Comparison of ENCODE assay signal across 8 cellular contexts in the genomic region with DNA sequence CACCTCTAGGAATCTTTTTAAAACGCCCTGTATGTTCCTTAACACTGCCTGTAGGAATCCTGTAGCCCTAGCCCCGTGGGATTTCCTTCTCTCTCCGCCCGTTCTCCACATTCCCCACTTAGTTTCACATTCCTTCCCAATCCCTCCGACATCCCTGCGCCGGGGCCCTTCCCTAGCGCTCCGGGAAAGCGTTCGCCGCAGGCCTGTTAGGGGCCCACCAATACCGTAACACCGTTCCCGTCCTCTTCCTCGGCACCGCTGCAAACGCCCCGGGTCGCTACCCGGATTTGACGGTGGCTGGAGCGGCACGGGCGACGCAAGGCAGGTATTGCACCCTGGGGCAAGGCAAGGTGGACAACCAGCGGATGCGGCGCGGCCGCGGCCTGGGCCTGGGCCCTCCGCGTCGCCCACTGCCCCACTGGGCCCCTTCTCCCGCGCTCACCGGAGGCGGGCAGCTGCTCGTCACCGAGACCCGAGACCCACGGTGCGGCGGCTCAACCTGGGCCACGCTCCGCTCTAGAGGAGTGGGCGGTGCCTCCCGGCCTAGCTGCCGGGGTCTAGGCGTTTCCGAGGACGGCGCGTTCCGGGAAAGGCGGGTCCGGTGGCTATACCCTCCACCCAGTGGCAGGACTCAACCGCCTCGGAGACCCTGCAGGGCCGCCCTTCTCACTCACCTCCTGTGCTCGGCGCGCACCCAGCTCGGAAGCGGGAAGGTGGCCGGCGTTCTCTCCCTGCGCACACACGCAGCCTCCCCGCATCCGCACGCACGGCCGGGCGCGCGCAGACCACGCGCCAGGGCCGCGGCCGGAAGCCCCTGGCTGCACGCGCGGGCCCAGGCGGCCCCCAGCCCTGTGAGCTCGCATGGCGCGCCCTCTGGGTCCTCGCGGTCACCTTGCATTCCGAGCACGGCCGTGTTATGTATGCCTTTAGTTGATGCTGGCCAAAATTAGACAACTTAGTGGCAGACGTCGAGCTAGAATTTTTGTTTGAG. TPM values are rescaled to one million over a fixed set of nuclear protein-coding genes. Genes with fewer than 3 reads are reported as not detected.
DNase-seq lines count a peak whose midpoint lies in the region; ATAC-seq and TF ChIP-seq lines count a peak whose summit lies in the region.

A gene with protein sequence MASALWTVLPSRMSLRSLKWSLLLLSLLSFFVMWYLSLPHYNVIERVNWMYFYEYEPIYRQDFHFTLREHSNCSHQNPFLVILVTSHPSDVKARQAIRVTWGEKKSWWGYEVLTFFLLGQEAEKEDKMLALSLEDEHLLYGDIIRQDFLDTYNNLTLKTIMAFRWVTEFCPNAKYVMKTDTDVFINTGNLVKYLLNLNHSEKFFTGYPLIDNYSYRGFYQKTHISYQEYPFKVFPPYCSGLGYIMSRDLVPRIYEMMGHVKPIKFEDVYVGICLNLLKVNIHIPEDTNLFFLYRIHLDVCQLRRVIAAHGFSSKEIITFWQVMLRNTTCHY (minus strand): TSS at position 789 of the 991 bp plus-strand sequence. CDS start 18,595 bp downstream, outside the sequence.

- no peaks in the 10 kb centered on the region for H3K36me3 ChIP-seq in Karpas-422 (ENCODE audit: insufficient read depth, low read length)

- TF ChIP-seq CTCF in GM12864 (IDR thresholded peaks at IDR 0.05; ENCODE audit: low read depth, low read length, missing control alignments), result no peak

- no peaks in the 10 kb centered on the region for H4K20me1 ChIP-seq in Karpas-422 (ENCODE audit: insufficient read depth, low read depth, low read length)

- H3K4me3 ChIP-seq in GM12864 (ENCODE audit: low read depth, low read length) (peak within 1 kb of the TSS; percentile 81), Karpas-422 (ENCODE audit: low read length) (peak within 1 kb of the TSS; percentile 72)

- peak within 1 kb of the TSS; percentile 71 for H3K9ac ChIP-seq in Karpas-422 (ENCODE audit: low read length)

- ATAC-seq in GM21737 (IDR thresholded peaks at IDR 0.05; ENCODE audit: unreplicated experiment), result peak; percentile 70
- ATAC-seq in stimulated activated naive CD8-positive, alpha-beta T cell treated with anti-CD3 and anti-CD28 coated beads, Interleukin-15, Interleukin-2, amounts not matched to agents 100 U/mL and 50 U/mL, for 24 hours, result peak; percentile 74

- peaks cover 14% of the 10 kb centered on the region for H3K4me1 ChIP-seq in Karpas-422 (ENCODE audit: low read length)

- no peaks in the 10 kb centered on the region for H3K9me3 ChIP-seq in Karpas-422 (ENCODE audit: low read length)

- H3K4me2 ChIP-seq in Karpas-422 (ENCODE audit: low read depth, low read length, poor library complexity, severe bottlenecking), result peak within 1 kb of the TSS; percentile 72

- no peaks in the 10 kb centered on the region for H3K27me3 ChIP-seq in Karpas-422 (ENCODE audit: low read length)

- H3K79me2 ChIP-seq in Karpas-422 (ENCODE audit: low read length), result peaks cover 3% of the 10 kb centered on the region; the same call in 1 of the 2 replicates

- no peaks in the 10 kb centered on the region for H3K9me2 ChIP-seq in Karpas-422 (replicated peaks; ENCODE audit: insufficient read depth, low read length)

- no peak within 1 kb of the TSS for H3K27ac ChIP-seq in Karpas-422 (ENCODE audit: low read length)
- H3K27ac ChIP-seq in epithelial cell of prostate, result peak within 1 kb of the TSS; percentile 13

- no peak for DNase-seq in GM12864 (ENCODE audit: low read depth)
- DNase-seq in Karpas-422, result peak; percentile 71
- peak; percentile 21 to 26 for DNase-seq in activated CD4-positive, alpha-beta T cell treated with anti-CD3 and anti-CD28 coated beads, Interleukin-2, amount 50 U/mL, for 48 hours
- no peak for DNase-seq in epithelial cell of prostate (ENCODE audit: low read depth, low spot score)
- peak; percentile 22 for DNase-seq in midbrain (lab: John Stamatoyannopoulos, UW)
- peak; percentile 44 for DNase-seq in stimulated activated naive CD8-positive, alpha-beta T cell treated with anti-CD3 and anti-CD28 coated beads, Interleukin-15, Interleukin-2, amounts not matched to agents 100 U/mL and 50 U/mL, for 24 hours
- no peak for DNase-seq in AML-193 (lab: John Stamatoyannopoulos, UW)

- H2AFZ ChIP-seq in Karpas-422 (ENCODE audit: low read length), result peak within 1 kb of the TSS; percentile 67

RNA-seq across cellular contexts. Expression of the gene that starts here (rescaled TPM):
- total RNA-seq in Karpas-422 (2014; rRNA removed; shearing (Covaris generic); ENCODE audit: low replicate concordance), result 5.7 and 6.4 TPM in 2 replicates

Comparison
In these comparisons a context has a peak if more than half of its experiments do, and no peak if none do; other contexts are left out.
1. DNase-seq: peak in Karpas-422 (single experiment), activated CD4-positive, alpha-beta T cell treated with anti-CD3 and anti-CD28 coated beads, Interleukin-2, amount 50 U/mL, for 48 hours (2 of 2), midbrain (single experiment) and stimulated activated naive CD8-positive, alpha-beta T cell treated with anti-CD3 and anti-CD28 coated beads, Interleukin-15, Interleukin-2, amounts not matched to agents 100 U/mL and 50 U/mL, for 24 hours (single experiment); none in GM12864 (single experiment), epithelial cell of prostate (single experiment) and AML-193 (0 of 2).